In genomic region chr9:135412308-135413085, GRCh38 we compare ENCODE assay signal across 7 cellular contexts.
DNase-seq lines count a peak whose midpoint lies in the region; TF ChIP-seq lines count a peak whose summit lies in the region.
"Not testable (repeated sequence)": the region's sequence is repeated elsewhere in the genome, so short reads cannot be mapped to it uniquely, and the experiment has no call there.

No MANE protein-coding gene starts in this region.

- TF ChIP-seq POLR2A in Peyer's patch (IDR thresholded peaks at IDR 0.05); spleen (IDR thresholded peaks at IDR 0.05): not testable (repeated sequence)

- H3K4me3 ChIP-seq in MG63, Peyer's patch, spleen: not testable (repeated sequence)

- not testable (repeated sequence) for H3K4me1 ChIP-seq in Peyer's patch, spleen

- intact Hi-C loops in spleen (cut with DNase I; ENCODE audit: low total_unique reads) = loop anchor here (5.0 kb wide), 2 partner anchors 325 to 715 kb away; partner anchors contain the start of gene OLFM1

- not testable (repeated sequence) for H3K27me3 ChIP-seq in MG63, Peyer's patch
- H3K27me3 ChIP-seq in spleen (replicated peaks in 1 of 7) = peaks cover 0 to 65% (median 15%) of the 10 kb centered on the region in 7 donors

- H3K9me3 ChIP-seq in MG63, Peyer's patch, spleen: not testable (repeated sequence)

- TF ChIP-seq CTCF in GM12872 (IDR thresholded peaks at IDR 0.05; ENCODE audit: insufficient read depth, low read depth, low read length) (peak; percentile 97), Peyer's patch (IDR thresholded peaks at IDR 0.05) (peak; percentile 72 to 98 (median 96)), spleen (IDR thresholded peaks at IDR 0.05 in 8 of 11, conservative IDR thresholded peaks at IDR 0.05 in 3 of 11) (peak; percentile 87 to 99 (median 97))

- H3K27ac ChIP-seq in Peyer's patch, spleen: not testable (repeated sequence)

- DNase-seq in MG63 = peak; percentile 55
- DNase-seq in Peyer's patch = peak; percentile 23 to 84 (median 75)
- peak; percentile 28 for DNase-seq in activated CD8-positive, alpha-beta memory T cell treated with anti-CD3 and anti-CD28 coated beads, Interleukin-2, amount 50 U/mL, for 24 hours (ENCODE audit: extremely low read depth)
- DNase-seq in dermis microvascular lymphatic vessel endothelial cell (ENCODE audit: low read depth in 2 of 2) = peak; percentile 1 to 51
- DNase-seq in kidney glomerular epithelial cell (lab: John Stamatoyannopoulos, UW) = peak; percentile 47
- peak; percentile 89 for DNase-seq in spleen

- WGBS in spleen, 5 donors = 9 to 12% (median 11%) methylated on average over 42 to 43 of the region's 43 CpGs

- H3K36me3 ChIP-seq in MG63, Peyer's patch, spleen: not testable (repeated sequence)

Comparison
In these comparisons a context has a peak if more than half of its experiments do, and no peak if none do; other contexts are left out.
1. DNase-seq: peak in every context shown above with its lines; median percentile 89 in spleen; 75 in Peyer's patch; 55 in MG63; 47 in kidney glomerular epithelial cell; 28 in activated CD8-positive, alpha-beta memory T cell treated with anti-CD3 and anti-CD28 coated beads, Interleukin-2, amount 50 U/mL, for 24 hours; 26 in dermis microvascular lymphatic vessel endothelial cell.